10 cellular contexts compared by ENCODE assay signal in the genomic region with DNA sequence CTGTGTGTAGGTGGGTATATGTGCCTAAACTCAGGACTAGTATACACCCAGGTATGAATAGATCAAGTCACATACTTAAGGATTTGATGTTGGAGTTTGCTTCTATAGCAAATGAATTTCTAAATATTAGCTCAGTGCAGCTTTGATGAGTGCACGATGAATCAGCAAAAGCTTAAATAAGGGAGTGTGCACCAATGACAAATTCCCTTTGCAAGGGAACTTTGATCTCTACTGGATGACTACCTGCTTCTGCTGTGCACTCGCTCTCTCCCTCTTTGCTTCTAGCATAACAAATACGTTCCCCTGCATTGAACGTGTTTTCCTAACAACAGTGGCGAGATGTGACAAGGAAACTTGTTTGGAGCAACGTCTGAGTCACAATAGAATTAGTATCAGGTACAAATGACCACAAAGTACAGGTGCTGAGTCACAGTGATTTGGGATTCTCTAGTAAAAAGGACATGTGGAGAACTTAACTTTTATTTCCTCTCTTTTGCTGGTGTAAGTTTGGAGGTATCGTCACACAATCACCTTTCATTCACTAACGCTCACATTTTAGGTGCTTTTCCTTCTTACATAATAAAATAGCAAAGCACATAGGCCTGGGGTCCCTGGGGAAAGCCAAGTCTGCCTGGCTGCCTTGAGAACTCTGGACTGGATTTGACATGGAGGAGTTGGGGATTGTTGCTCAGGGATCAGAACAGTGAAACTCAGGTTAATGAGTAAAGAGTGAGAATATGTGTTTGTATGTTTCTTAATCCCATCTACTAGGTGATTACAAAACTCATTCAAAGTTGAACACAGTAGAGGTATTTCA. TPM values are rescaled to one million over a fixed set of nuclear protein-coding genes. Genes with fewer than 3 reads are reported as not detected.
DNase-seq lines count a peak whose midpoint lies in the region; ATAC-seq and TF ChIP-seq lines count a peak whose summit lies in the region.
"Had no signal": no experiment of that assay in that cellular context is flagged by ENCODE, and none has a peak within 500 bp of the region (broad histone marks: within the 10 kb centered on the region; RNA-seq: fewer than 3 reads in every experiment).

No MANE protein-coding gene starts in this region.

- TF ChIP-seq CTCF in omental fat pad (IDR thresholded peaks at IDR 0.05) (no peak), testis (IDR thresholded peaks at IDR 0.05) (no peak)

- H3K9me3 ChIP-seq in testis = no peaks in the 10 kb centered on the region

- H3K4me3 ChIP-seq in testis = no peak overlapping the region

- DNase-seq in ELR (ENCODE audit: low read depth) (peak; percentile 88), NCI-H69 (lab: John Stamatoyannopoulos, UW) (peak; percentile 47), epithelial cell of prostate (ENCODE audit: low read depth, low spot score) (peak; percentile 99), omental fat pad (ENCODE audit: low spot score) (no peak), GM19240 (ENCODE audit: insufficient read length, low spot score) (no peak), testis (no peak)
- DNase-seq: central memory CD4-positive, alpha-beta T cell; NCI-H1417 treated with DMSO at 0.1 percent for 48 hours had no signal

- no peaks in the 10 kb centered on the region for H3K4me1 ChIP-seq in testis

- no peaks in the 10 kb centered on the region for H3K27me3 ChIP-seq in testis

- peak overlapping the region; percentile 99 for H3K27ac ChIP-seq in epithelial cell of prostate
- no peak overlapping the region for H3K27ac ChIP-seq in testis

- TF ChIP-seq POLR2A in testis (IDR thresholded peaks at IDR 0.05) = no peak

- no peaks in the 10 kb centered on the region for H3K36me3 ChIP-seq in testis (ENCODE audit: low read depth, missing control alignments)

- WGBS in testis, 2 donors = 81 to 87% methylated on average over 8 of the region's 8 CpGs

- intact Hi-C loops in testis (cut with DNase I; ENCODE audit: low total_unique reads) = no loop called here

- peak; percentile 48 for ATAC-seq in omental fat pad (ENCODE audit: low FRiP score)
- ATAC-seq in HG02852 (IDR thresholded peaks at IDR 0.05; ENCODE audit: unreplicated experiment) = no peak
- ATAC-seq in GM19395 (IDR thresholded peaks at IDR 0.05; ENCODE audit: unreplicated experiment) = no peak

RNA-seq across cellular contexts. Expression of a gene that starts 49.7 kb away (rescaled TPM):
- total RNA-seq in omental fat pad = 10 to 100 TPM in 3 of 4 donors, 1 to 10 TPM in 1; 9.5 to 23.8 (median 14.4) TPM
- total RNA-seq in testis = 1 to 10 TPM; 1.4 to 2.0 TPM
- 0.46 TPM for polyA plus RNA-seq in testis (ENCODE audit: insufficient read depth, low read depth, low replicate concordance)

Comparison
In these comparisons a context has a peak if more than half of its experiments do, and no peak if none do; other contexts are left out.
1. DNase-seq: peak in ELR (single experiment), NCI-H69 (single experiment) and epithelial cell of prostate (single experiment); none in omental fat pad (single experiment), GM19240 (single experiment) and testis (single experiment).